In genomic region chr5:141636106-141636412, GRCh38 we compare ENCODE assay signal across 2 cellular contexts.
TF ChIP-seq lines count a peak whose summit lies in the region.

No MANE protein-coding gene starts in this region.

TF ChIP-seq in HCT116, 20 proteins besides CTCF, POLR2A, EP300 and RAD21 (continued from another document):
- TF ChIP-seq EZH2 (IDR thresholded peaks at IDR 0.05) = no peak
- no peak for TF ChIP-seq FOSL1 (IDR thresholded peaks at IDR 0.05; ENCODE audit: low read depth)
- TF ChIP-seq EGR1 (IDR thresholded peaks at IDR 0.05; ENCODE audit: low read depth) = no peak
- TF ChIP-seq SP1 (IDR thresholded peaks at IDR 0.05; ENCODE audit: low read depth) = no peak
- no peak for TF ChIP-seq REST (IDR thresholded peaks at IDR 0.05; ENCODE audit: low read depth)
- TF ChIP-seq ELF1 (IDR thresholded peaks at IDR 0.05; ENCODE audit: borderline replicate concordance, low read depth) = no peak
- TF ChIP-seq SRF (IDR thresholded peaks at IDR 0.05; ENCODE audit: low read depth) = no peak
- no peak for TF ChIP-seq YY1 (IDR thresholded peaks at IDR 0.05; ENCODE audit: extremely low read depth, insufficient replicate concordance, low read depth, low read length)
- no peak for TF ChIP-seq CBX3 (IDR thresholded peaks at IDR 0.05; ENCODE audit: low read depth)
- no peak for TF ChIP-seq MAX (IDR thresholded peaks at IDR 0.05)
- TF ChIP-seq POLR2AphosphoS5 (IDR thresholded peaks at IDR 0.05; ENCODE audit: low read depth, low read length) = no peak
TF ChIP-seq in HCT116: peak in this region for 0.

TF ChIP-seq in WTC11, 78 proteins besides CTCF, POLR2A, EP300 and RAD21 (continued from another document):
- TF ChIP-seq ZNF281 (CRISPR knock-in tag; IDR thresholded peaks at IDR 0.05) (no peak), JUN (CRISPR knock-in tag; IDR thresholded peaks at IDR 0.05) (no peak), ZNF138 (CRISPR knock-in tag; conservative IDR thresholded peaks at IDR 0.05) (no peak), ZNF425 (CRISPR knock-in tag; conservative IDR thresholded peaks at IDR 0.05) (no peak), ZNF263 (CRISPR knock-in tag; IDR thresholded peaks at IDR 0.05; ENCODE audit: low read depth) (no peak), ZNF671 (CRISPR knock-in tag; IDR thresholded peaks at IDR 0.05) (no peak), CREB1 (CRISPR knock-in tag; IDR thresholded peaks at IDR 0.05) (no peak), OVOL2 (CRISPR knock-in tag; IDR thresholded peaks at IDR 0.05; ENCODE audit: borderline replicate concordance) (no peak), NR1H2 (CRISPR knock-in tag; IDR thresholded peaks at IDR 0.05) (no peak), ZNF121 (CRISPR knock-in tag; IDR thresholded peaks at IDR 0.05) (no peak), MLX (CRISPR knock-in tag; IDR thresholded peaks at IDR 0.05) (no peak)
- TF ChIP-seq, protein P1, sequence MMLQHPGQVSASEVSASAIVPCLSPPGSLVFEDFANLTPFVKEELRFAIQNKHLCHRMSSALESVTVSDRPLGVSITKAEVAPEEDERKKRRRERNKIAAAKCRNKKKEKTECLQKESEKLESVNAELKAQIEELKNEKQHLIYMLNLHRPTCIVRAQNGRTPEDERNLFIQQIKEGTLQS (CRISPR knock-in tag; conservative IDR thresholded peaks at IDR 0.05) = no peak
- TF ChIP-seq, protein P2, sequence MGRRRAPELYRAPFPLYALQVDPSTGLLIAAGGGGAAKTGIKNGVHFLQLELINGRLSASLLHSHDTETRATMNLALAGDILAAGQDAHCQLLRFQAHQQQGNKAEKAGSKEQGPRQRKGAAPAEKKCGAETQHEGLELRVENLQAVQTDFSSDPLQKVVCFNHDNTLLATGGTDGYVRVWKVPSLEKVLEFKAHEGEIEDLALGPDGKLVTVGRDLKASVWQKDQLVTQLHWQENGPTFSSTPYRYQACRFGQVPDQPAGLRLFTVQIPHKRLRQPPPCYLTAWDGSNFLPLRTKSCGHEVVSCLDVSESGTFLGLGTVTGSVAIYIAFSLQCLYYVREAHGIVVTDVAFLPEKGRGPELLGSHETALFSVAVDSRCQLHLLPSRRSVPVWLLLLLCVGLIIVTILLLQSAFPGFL (CRISPR knock-in tag; IDR thresholded peaks at IDR 0.05; ENCODE audit: borderline replicate concordance) = no peak
